ENCODE assay signal across 15 cellular contexts in genomic region chr2:189218236-189218635, GRCh38.
"Had no signal": no experiment of that assay in that cellular context is flagged by ENCODE, and none has a peak within 500 bp of the region (broad histone marks: within the 10 kb centered on the region; RNA-seq: fewer than 3 reads in every experiment).

No MANE protein-coding gene starts in this region.

- H3K4me3 ChIP-seq: prostate gland, right lobe of liver, suprapubic skin had no signal

- H3K9me3 ChIP-seq: prostate gland, right lobe of liver, suprapubic skin had no signal

- H3K4me1 Mint-ChIP-seq: activated CD4-positive, alpha-beta T cell treated with anti-CD3 and anti-CD28 coated beads, Interleukin-2, amount 10 ng/mL, durations not matched to agents 24 days and 14 days; central memory CD8-positive, alpha-beta T cell had no signal

- H3K4me3 Mint-ChIP-seq: activated CD4-positive, alpha-beta T cell treated with anti-CD3 and anti-CD28 coated beads, Interleukin-2, amount 10 ng/mL, durations not matched to agents 24 days and 14 days; activated T-helper 1 cell treated with anti-CD3 and anti-CD28 coated beads, Interleukin-12 subunit alpha, Interleukin-12 subunit beta, Interleukin-2, Interleukin-4 antibody, amounts not matched to agents 30 ng/mL and 10 ng/mL and 1 ng/mL, durations not matched to agents 14 hours and 24 hours and 36 hours; central memory CD8-positive, alpha-beta T cell; dendritic cell treated with granulocyte-macrophage colony-stimulating factor and Interleukin-4, amounts not matched to agents 40 ng/mL and 50 ng/mL, for 4 days; natural killer cell treated with Interleukin-12 subunit alpha and Interleukin-12 subunit beta and Interleukin-15 and Interleukin-18, amount 100 ng/mL, for 72 hours; T-helper 1 cell treated with Interleukin-12 subunit alpha and Interleukin-12 subunit beta and Interleukin-4 antibody, amounts not matched to agents 30 μg/mL and 1 μg/mL, for 36 hours; type B pancreatic cell had no signal

- H3K27ac ChIP-seq: prostate gland, right lobe of liver, suprapubic skin had no signal

- H3K27ac Mint-ChIP-seq: activated CD4-positive, alpha-beta T cell treated with anti-CD3 and anti-CD28 coated beads, Interleukin-2, amount 10 ng/mL, durations not matched to agents 24 days and 14 days; activated T-helper 1 cell treated with anti-CD3 and anti-CD28 coated beads, Interleukin-12 subunit alpha, Interleukin-12 subunit beta, Interleukin-2, Interleukin-4 antibody, amounts not matched to agents 30 ng/mL and 10 ng/mL and 1 ng/mL, durations not matched to agents 14 hours and 24 hours and 36 hours; dendritic cell treated with granulocyte-macrophage colony-stimulating factor and Interleukin-4, amounts not matched to agents 40 ng/mL and 50 ng/mL, for 4 days; natural killer cell treated with Interleukin-12 subunit alpha and Interleukin-12 subunit beta and Interleukin-15 and Interleukin-18, amount 100 ng/mL, for 72 hours; T-helper 1 cell treated with Interleukin-12 subunit alpha and Interleukin-12 subunit beta and Interleukin-4 antibody, amounts not matched to agents 30 μg/mL and 1 μg/mL, for 36 hours; type B pancreatic cell had no signal

- DNase-seq: activated CD4-positive, alpha-beta T cell treated with anti-CD3 and anti-CD28 coated beads, Interleukin-2, amount 10 ng/mL, durations not matched to agents 24 days and 14 days; activated naive CD4-positive, alpha-beta T cell; occipital lobe; right lobe of liver; stimulated activated CD4-positive, alpha-beta T cell treated with anti-CD3 and anti-CD28 coated beads, Interleukin-12 subunit alpha, Interleukin-12 subunit beta, amount 100 ng/mL, for 4 hours; stimulated activated CD4-positive, alpha-beta T cell treated with anti-CD3 and anti-CD28 coated beads, Interleukin-2, amount 100 ng/mL, for 48 hours; stimulated activated naive CD8-positive, alpha-beta T cell treated with anti-CD3 and anti-CD28 coated beads, Interleukin-15, Interleukin-2, amounts not matched to agents 100 U/mL and 50 U/mL, for 24 hours had no signal

- H3K27me3 ChIP-seq: right lobe of liver, suprapubic skin had no signal

- H3K27me3 Mint-ChIP-seq: activated CD4-positive, alpha-beta T cell treated with anti-CD3 and anti-CD28 coated beads, Interleukin-2, amount 10 ng/mL, durations not matched to agents 24 days and 14 days; central memory CD8-positive, alpha-beta T cell; dendritic cell treated with granulocyte-macrophage colony-stimulating factor and Interleukin-4, amounts not matched to agents 40 ng/mL and 50 ng/mL, for 4 days; natural killer cell treated with Interleukin-12 subunit alpha and Interleukin-12 subunit beta and Interleukin-15 and Interleukin-18, amount 100 ng/mL, for 72 hours; type B pancreatic cell had no signal

- ATAC-seq: natural killer cell treated with Interleukin-12 subunit alpha and Interleukin-12 subunit beta and Interleukin-15 and Interleukin-18, amount 100 ng/mL, for 72 hours; right lobe of liver; stimulated activated naive CD8-positive, alpha-beta T cell treated with anti-CD3 and anti-CD28 coated beads, Interleukin-15, Interleukin-2, amounts not matched to agents 100 U/mL and 50 U/mL, for 24 hours had no signal

- H3K36me3 Mint-ChIP-seq: natural killer cell treated with Interleukin-12 subunit alpha and Interleukin-12 subunit beta and Interleukin-15 and Interleukin-18, amount 100 ng/mL, for 72 hours; type B pancreatic cell had no signal

- H3K9me3 Mint-ChIP-seq: activated CD4-positive, alpha-beta T cell treated with anti-CD3 and anti-CD28 coated beads, Interleukin-2, amount 10 ng/mL, durations not matched to agents 24 days and 14 days; activated T-helper 1 cell treated with anti-CD3 and anti-CD28 coated beads, Interleukin-12 subunit alpha, Interleukin-12 subunit beta, Interleukin-2, Interleukin-4 antibody, amounts not matched to agents 30 ng/mL and 10 ng/mL and 1 ng/mL, durations not matched to agents 14 hours and 24 hours and 36 hours; central memory CD8-positive, alpha-beta T cell; dendritic cell treated with granulocyte-macrophage colony-stimulating factor and Interleukin-4, amounts not matched to agents 40 ng/mL and 50 ng/mL, for 4 days; natural killer cell treated with Interleukin-12 subunit alpha and Interleukin-12 subunit beta and Interleukin-15 and Interleukin-18, amount 100 ng/mL, for 72 hours; T-helper 1 cell treated with Interleukin-12 subunit alpha and Interleukin-12 subunit beta and Interleukin-4 antibody, amounts not matched to agents 30 μg/mL and 1 μg/mL, for 36 hours; type B pancreatic cell had no signal

- H3K36me3 ChIP-seq: prostate gland, right lobe of liver, suprapubic skin had no signal

- H3K4me1 ChIP-seq: prostate gland, right lobe of liver had no signal
